In the genomic region with DNA sequence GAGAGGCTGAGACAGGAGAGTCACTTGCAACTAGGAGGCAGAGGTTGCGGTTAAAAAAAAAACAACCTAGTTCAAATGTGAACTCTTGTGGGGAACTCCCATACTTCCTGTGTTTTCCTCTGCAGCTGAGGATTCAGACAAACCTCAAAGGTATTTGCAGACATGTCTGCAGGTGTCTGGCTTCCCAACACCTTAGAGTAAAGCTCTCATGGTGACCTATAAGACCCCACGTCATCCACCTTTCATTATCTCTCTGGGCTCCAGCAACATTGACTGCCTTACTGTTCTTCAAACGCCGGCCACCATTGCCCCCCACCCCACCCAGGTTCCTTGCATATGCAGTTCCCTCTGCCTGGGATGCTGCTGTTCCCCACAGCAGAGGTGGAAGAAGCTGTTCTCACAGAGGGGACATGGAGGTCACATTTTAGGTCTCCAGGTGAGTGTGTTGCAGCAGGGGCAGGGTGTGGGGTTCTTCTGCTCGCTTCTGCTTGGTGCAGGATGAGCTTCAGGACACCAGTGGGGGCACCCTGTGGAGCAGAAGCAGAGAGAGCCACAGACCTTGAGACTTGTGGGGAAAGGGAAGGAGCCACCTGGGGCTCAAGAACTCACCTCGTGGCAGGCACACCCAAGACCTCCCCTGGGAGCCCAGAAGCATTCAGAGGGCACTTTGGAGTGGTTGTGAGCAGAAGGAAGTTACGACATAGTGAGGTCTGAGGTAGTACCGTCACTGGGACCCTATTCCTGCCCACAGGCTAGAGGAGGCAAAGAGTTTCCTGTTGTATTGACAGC, we compare ENCODE assay signal across 16 cellular contexts.
DNase-seq lines count a peak whose midpoint lies in the region; ATAC-seq and FAIRE-seq lines count a peak whose summit lies in the region.
"Had no signal": no experiment of that assay in that cellular context is flagged by ENCODE, and none has a peak within 500 bp of the region (broad histone marks: within the 10 kb centered on the region; RNA-seq: fewer than 3 reads in every experiment).

No MANE protein-coding gene starts in this region.

- FAIRE-seq in urothelium cell line (lab: Jason Lieb, UNC) = no peak
- FAIRE-seq: frontal cortex had no signal

- ATAC-seq in T-helper 17 cell = peak; percentile 86
- peak; percentile 46 for ATAC-seq in stimulated activated memory B cell treated with anti-CD40 and anti-IgM and Interleukin-4, amounts not matched to agents 10 μg/mL and 1 μg/mL and 100 μg/mL, for 72 hours
- ATAC-seq in HG02973 (IDR thresholded peaks at IDR 0.05; ENCODE audit: unreplicated experiment) = no peak
- ATAC-seq: GM12878 had no signal

- peak overlapping the region; percentile 98 for H3K27ac Mint-ChIP-seq in T-helper 17 cell
- peak overlapping the region; percentile 90 for H3K27ac Mint-ChIP-seq in activated naive CD4-positive, alpha-beta T cell treated with anti-CD3 and anti-CD28 coated beads, Interleukin-2, amount 10 ng/mL, durations not matched to agents 7 days and 5 days
- no peak overlapping the region for H3K27ac Mint-ChIP-seq in stimulated activated memory B cell treated with anti-CD40 and anti-IgM and Interleukin-4, amounts not matched to agents 10 μg/mL and 1 μg/mL and 100 μg/mL, for 72 hours
- H3K27ac Mint-ChIP-seq: immature natural killer cell had no signal

- no peaks in the 10 kb centered on the region for H3K9me3 Mint-ChIP-seq in activated naive CD4-positive, alpha-beta T cell treated with anti-CD3 and anti-CD28 coated beads, Interleukin-2, amount 10 ng/mL, durations not matched to agents 7 days and 5 days
- H3K9me3 Mint-ChIP-seq in stimulated activated memory B cell treated with anti-CD40 and anti-IgM and Interleukin-4, amounts not matched to agents 10 μg/mL and 1 μg/mL and 100 μg/mL, for 72 hours = no peaks in the 10 kb centered on the region
- H3K9me3 Mint-ChIP-seq: immature natural killer cell had no signal

- CTCF ChIA-PET in activated naive CD4-positive, alpha-beta T cell treated with anti-CD3 and anti-CD28 coated beads, Interleukin-2, amount 10 ng/mL, durations not matched to agents 7 days and 5 days (lab: Charles Lee) = interaction anchor here (0.9 to 2.2 kb wide), 3 partner anchors 8 to 122 kb away, joined by 3 to 14 read pairs (median 4); no protein-coding TSS in a partner anchor

- peaks cover 3% of the 10 kb centered on the region for H3K36me3 Mint-ChIP-seq in T-helper 17 cell (ENCODE audit: low read depth)
- peaks cover 27% of the 10 kb centered on the region for H3K36me3 Mint-ChIP-seq in activated naive CD4-positive, alpha-beta T cell treated with anti-CD3 and anti-CD28 coated beads, Interleukin-2, amount 10 ng/mL, durations not matched to agents 7 days and 5 days
- H3K36me3 Mint-ChIP-seq in stimulated activated memory B cell treated with anti-CD40 and anti-IgM and Interleukin-4, amounts not matched to agents 10 μg/mL and 1 μg/mL and 100 μg/mL, for 72 hours = no peaks in the 10 kb centered on the region
- H3K36me3 Mint-ChIP-seq: immature natural killer cell had no signal

- H3K4me3 Mint-ChIP-seq in T-helper 17 cell = peak overlapping the region; percentile 87
- H3K4me3 Mint-ChIP-seq in activated naive CD4-positive, alpha-beta T cell treated with anti-CD3 and anti-CD28 coated beads, Interleukin-2, amount 10 ng/mL, durations not matched to agents 7 days and 5 days = peak overlapping the region; percentile 62
- no peak overlapping the region for H3K4me3 Mint-ChIP-seq in stimulated activated memory B cell treated with anti-CD40 and anti-IgM and Interleukin-4, amounts not matched to agents 10 μg/mL and 1 μg/mL and 100 μg/mL, for 72 hours
- H3K4me3 Mint-ChIP-seq: immature natural killer cell had no signal

- peak; percentile 67 for DNase-seq in activated CD8-positive, alpha-beta memory T cell treated with anti-CD3 and anti-CD28 coated beads for 24 hours
- DNase-seq in activated CD8-positive, alpha-beta memory T cell treated with anti-CD3 and anti-CD28 coated beads, Interleukin-2, amount 50 U/mL, for 48 hours = no peak
- DNase-seq in T-helper 17 cell (peak in 2 of 3 donors; percentile 44 to 57), NCI-H2081 (lab: John Stamatoyannopoulos, UW) (no peak), urothelium cell line (ENCODE audit: low spot score) (no peak)
- DNase-seq in activated naive CD4-positive, alpha-beta T cell treated with anti-CD3 and anti-CD28 coated beads, Interleukin-2, amount 10 ng/mL, durations not matched to agents 7 days and 5 days = peak; percentile 62
- DNase-seq: anterior cingulate cortex, DMS79 treated with DMSO at 0.1 percent for 48 hours, dorsolateral prefrontal cortex, NCI-H446 treated with DMSO at 0.1 percent for 48 hours had no signal

- no peaks in the 10 kb centered on the region for H3K27me3 Mint-ChIP-seq in T-helper 17 cell
- peaks cover 19% of the 10 kb centered on the region for H3K27me3 Mint-ChIP-seq in activated naive CD4-positive, alpha-beta T cell treated with anti-CD3 and anti-CD28 coated beads, Interleukin-2, amount 10 ng/mL, durations not matched to agents 7 days and 5 days
- H3K27me3 Mint-ChIP-seq in stimulated activated memory B cell treated with anti-CD40 and anti-IgM and Interleukin-4, amounts not matched to agents 10 μg/mL and 1 μg/mL and 100 μg/mL, for 72 hours = peaks cover 31% of the 10 kb centered on the region

- H3K4me1 Mint-ChIP-seq in T-helper 17 cell = peaks cover 32% of the 10 kb centered on the region
- H3K4me1 Mint-ChIP-seq in activated naive CD4-positive, alpha-beta T cell treated with anti-CD3 and anti-CD28 coated beads, Interleukin-2, amount 10 ng/mL, durations not matched to agents 7 days and 5 days = peaks cover 54% of the 10 kb centered on the region
- H3K4me1 Mint-ChIP-seq in stimulated activated memory B cell treated with anti-CD40 and anti-IgM and Interleukin-4, amounts not matched to agents 10 μg/mL and 1 μg/mL and 100 μg/mL, for 72 hours = peaks cover 13% of the 10 kb centered on the region

- H3K9me3 ChIP-seq in T-helper 17 cell (ENCODE audit: control insufficient read depth, low read length, poor library complexity, severe bottlenecking) = no peaks in the 10 kb centered on the region
- H3K9me3 ChIP-seq: prostate gland had no signal

Comparison
In these comparisons a context has a peak if more than half of its experiments do, and no peak if none do; other contexts are left out.
1. DNase-seq: peak in activated CD8-positive, alpha-beta memory T cell treated with anti-CD3 and anti-CD28 coated beads for 24 hours (single experiment), T-helper 17 cell (2 of 3) and activated naive CD4-positive, alpha-beta T cell treated with anti-CD3 and anti-CD28 coated beads, Interleukin-2, amount 10 ng/mL, durations not matched to agents 7 days and 5 days (single experiment); none in activated CD8-positive, alpha-beta memory T cell treated with anti-CD3 and anti-CD28 coated beads, Interleukin-2, amount 50 U/mL, for 48 hours (single experiment), NCI-H2081 (0 of 2) and urothelium cell line (single experiment).